Comparison of ENCODE assay signal across 8 cellular contexts in genomic region chr6:43013020-43013842, GRCh38. TPM values are rescaled to one million over a fixed set of nuclear protein-coding genes. Genes with fewer than 3 reads are reported as not detected.
DNase-seq lines count a peak whose midpoint lies in the region; TF ChIP-seq lines count a peak whose summit lies in the region.

No MANE protein-coding gene starts in this region.

- no peaks in the 10 kb centered on the region for H3K9me3 ChIP-seq in left ventricle myocardium inferior (replicated peaks)

- H3K27ac Mint-ChIP-seq in activated naive CD4-positive, alpha-beta T cell treated with anti-CD3 and anti-CD28 coated beads, Interleukin-2, amount 10 ng/mL, durations not matched to agents 7 days and 5 days: peak overlapping the region; percentile 84
- peak overlapping the region; percentile 82 for H3K27ac Mint-ChIP-seq in activated CD4-positive, alpha-beta memory T cell treated with anti-CD3 and anti-CD28 coated beads, Interleukin-2, amount 10 ng/mL, durations not matched to agents 7 days and 5 days

- no peaks in the 10 kb centered on the region for H3K9me3 Mint-ChIP-seq in activated naive CD4-positive, alpha-beta T cell treated with anti-CD3 and anti-CD28 coated beads, Interleukin-2, amount 10 ng/mL, durations not matched to agents 7 days and 5 days
- no peaks in the 10 kb centered on the region for H3K9me3 Mint-ChIP-seq in activated CD4-positive, alpha-beta memory T cell treated with anti-CD3 and anti-CD28 coated beads, Interleukin-2, amount 10 ng/mL, durations not matched to agents 7 days and 5 days

- peak overlapping the region; percentile 87 for H3K4me3 Mint-ChIP-seq in activated naive CD4-positive, alpha-beta T cell treated with anti-CD3 and anti-CD28 coated beads, Interleukin-2, amount 10 ng/mL, durations not matched to agents 7 days and 5 days
- peak overlapping the region; percentile 93 for H3K4me3 Mint-ChIP-seq in activated CD4-positive, alpha-beta memory T cell treated with anti-CD3 and anti-CD28 coated beads, Interleukin-2, amount 10 ng/mL, durations not matched to agents 7 days and 5 days

- peaks cover 62% of the 10 kb centered on the region for H3K4me1 ChIP-seq in left ventricle myocardium inferior

- H3K27me3 ChIP-seq in left ventricle myocardium inferior (ENCODE audit: low read depth): no peaks in the 10 kb centered on the region

- no peak for DNase-seq in activated naive CD4-positive, alpha-beta T cell treated with anti-CD3 and anti-CD28 coated beads, Interleukin-2, amount 10 ng/mL, durations not matched to agents 7 days and 5 days
- no peak for DNase-seq in activated naive CD4-positive, alpha-beta T cell treated with Interleukin-2 at 50 U/mL for 16 hours
- DNase-seq in HK-2 (ENCODE audit: unreplicated experiment) (peak; percentile 20), left ventricle myocardium inferior (no peak), skeletal muscle cell (ENCODE audit: low read depth) (no peak), GM13976 (ENCODE audit: low spot score) (no peak)
- DNase-seq in activated CD4-positive, alpha-beta memory T cell treated with anti-CD3 and anti-CD28 coated beads, Interleukin-2, amount 10 ng/mL, durations not matched to agents 7 days and 5 days: no peak
- no peak for DNase-seq in stimulated activated CD4-positive, alpha-beta T cell treated with anti-CD3 and anti-CD28 coated beads, Interleukin-4, amount 100 ng/mL, for 24 hours

- in situ Hi-C loops in GM13976 (cut with MboI; ENCODE audit: low sequenced_read_pairs, unreplicated experiment): no loop called here

- no peaks in the 10 kb centered on the region for H3K27me3 Mint-ChIP-seq in activated naive CD4-positive, alpha-beta T cell treated with anti-CD3 and anti-CD28 coated beads, Interleukin-2, amount 10 ng/mL, durations not matched to agents 7 days and 5 days
- no peaks in the 10 kb centered on the region for H3K27me3 Mint-ChIP-seq in activated CD4-positive, alpha-beta memory T cell treated with anti-CD3 and anti-CD28 coated beads, Interleukin-2, amount 10 ng/mL, durations not matched to agents 7 days and 5 days

- POLR2A ChIA-PET in activated CD4-positive, alpha-beta memory T cell treated with anti-CD3 and anti-CD28 coated beads, Interleukin-2, amount 10 ng/mL, durations not matched to agents 7 days and 5 days (lab: Charles Lee): interaction anchor here (0.7 to 4.2 kb wide), 18 partner anchors 8 to 504 kb away, joined by 3 to 40 read pairs (median 4); partner anchors contain the start of genes CNPY3, CUL7, KLC4 and MRPL2

- H3K36me3 Mint-ChIP-seq in activated naive CD4-positive, alpha-beta T cell treated with anti-CD3 and anti-CD28 coated beads, Interleukin-2, amount 10 ng/mL, durations not matched to agents 7 days and 5 days: peaks cover 46% of the 10 kb centered on the region
- H3K36me3 Mint-ChIP-seq in activated CD4-positive, alpha-beta memory T cell treated with anti-CD3 and anti-CD28 coated beads, Interleukin-2, amount 10 ng/mL, durations not matched to agents 7 days and 5 days (ENCODE audit: low read depth): peaks cover 64% of the 10 kb centered on the region

- peaks cover 57% of the 10 kb centered on the region for H3K4me1 Mint-ChIP-seq in activated naive CD4-positive, alpha-beta T cell treated with anti-CD3 and anti-CD28 coated beads, Interleukin-2, amount 10 ng/mL, durations not matched to agents 7 days and 5 days
- peaks cover 62% of the 10 kb centered on the region for H3K4me1 Mint-ChIP-seq in activated CD4-positive, alpha-beta memory T cell treated with anti-CD3 and anti-CD28 coated beads, Interleukin-2, amount 10 ng/mL, durations not matched to agents 7 days and 5 days

- CTCF ChIA-PET in activated naive CD4-positive, alpha-beta T cell treated with anti-CD3 and anti-CD28 coated beads, Interleukin-2, amount 10 ng/mL, durations not matched to agents 7 days and 5 days (lab: Charles Lee): interaction anchor here (0.9 to 1.8 kb wide), 4 partner anchors 29 to 41 kb away, joined by 3 to 4 read pairs (median 3); partner anchors contain the start of genes PEX6 and PPP2R5D
- CTCF ChIA-PET in activated CD4-positive, alpha-beta memory T cell treated with anti-CD3 and anti-CD28 coated beads, Interleukin-2, amount 10 ng/mL, durations not matched to agents 7 days and 5 days (lab: Charles Lee): interaction anchor here (0.6 to 2.0 kb wide), 10 partner anchors 8 to 131 kb away, joined by 3 to 9 read pairs (median 4); partner anchors contain the start of genes CNPY3, CUL7, PPP2R5D and RRP36

- TF ChIP-seq CTCF in left ventricle myocardium inferior (IDR thresholded peaks at IDR 0.05; ENCODE audit: borderline replicate concordance): no peak
- TF ChIP-seq CTCF in GM13976 (IDR thresholded peaks at IDR 0.05; ENCODE audit: borderline replicate concordance, control extremely low read depth, extremely low read depth, insufficient read depth, missing control alignments): no peak

- peak overlapping the region; percentile 89 for H3K27ac ChIP-seq in left ventricle myocardium inferior (replicated peaks)

- intact Hi-C loops in left ventricle myocardium inferior (cut with micrococcal nuclease): no loop called here

- H3K4me3 ChIP-seq in left ventricle myocardium inferior: peak overlapping the region; percentile 83
- H3K4me3 ChIP-seq in skeletal muscle cell (ENCODE audit: low read depth, low read length): peak overlapping the region; percentile 93

- peaks cover 49% of the 10 kb centered on the region for H3K36me3 ChIP-seq in left ventricle myocardium inferior

RNA-seq across cellular contexts. Expression of gene MEA1, which starts 0.5 kb away (rescaled TPM):
- 10 to 100 TPM; 56.6 to 60.6 TPM for total RNA-seq in activated CD4-positive, alpha-beta memory T cell treated with anti-CD3 and anti-CD28 coated beads, Interleukin-2, amount 10 ng/mL, durations not matched to agents 7 days and 5 days
- total RNA-seq in left ventricle myocardium inferior: 32.6 TPM

RNA-seq across cellular contexts. Expression of gene KLHDC3, which starts 0.8 kb away (rescaled TPM):
- 10 to 100 TPM; 64.6 to 68.7 TPM for total RNA-seq in activated CD4-positive, alpha-beta memory T cell treated with anti-CD3 and anti-CD28 coated beads, Interleukin-2, amount 10 ng/mL, durations not matched to agents 7 days and 5 days
- 108 TPM for total RNA-seq in left ventricle myocardium inferior

RNA-seq across cellular contexts. Expression of gene RRP36, which starts 8.2 kb away (rescaled TPM):
- total RNA-seq in activated CD4-positive, alpha-beta memory T cell treated with anti-CD3 and anti-CD28 coated beads, Interleukin-2, amount 10 ng/mL, durations not matched to agents 7 days and 5 days: 10 to 100 TPM; 59.2 to 60.4 TPM
- 24.8 TPM for total RNA-seq in left ventricle myocardium inferior

RNA-seq across cellular contexts. Expression of gene PPP2R5D, which starts 28.9 kb away (rescaled TPM):
- 10 to 100 TPM; 56.8 to 59.3 TPM for total RNA-seq in activated CD4-positive, alpha-beta memory T cell treated with anti-CD3 and anti-CD28 coated beads, Interleukin-2, amount 10 ng/mL, durations not matched to agents 7 days and 5 days
- total RNA-seq in left ventricle myocardium inferior: 32.7 TPM

RNA-seq across cellular contexts. Expression of gene PEX6, which starts 34.2 kb away (rescaled TPM):
- total RNA-seq in activated CD4-positive, alpha-beta memory T cell treated with anti-CD3 and anti-CD28 coated beads, Interleukin-2, amount 10 ng/mL, durations not matched to agents 7 days and 5 days: 10 to 100 TPM; 27.4 to 29.1 TPM
- 28.9 TPM for total RNA-seq in left ventricle myocardium inferior
